8 cellular contexts compared by ENCODE assay signal in the genomic region with DNA sequence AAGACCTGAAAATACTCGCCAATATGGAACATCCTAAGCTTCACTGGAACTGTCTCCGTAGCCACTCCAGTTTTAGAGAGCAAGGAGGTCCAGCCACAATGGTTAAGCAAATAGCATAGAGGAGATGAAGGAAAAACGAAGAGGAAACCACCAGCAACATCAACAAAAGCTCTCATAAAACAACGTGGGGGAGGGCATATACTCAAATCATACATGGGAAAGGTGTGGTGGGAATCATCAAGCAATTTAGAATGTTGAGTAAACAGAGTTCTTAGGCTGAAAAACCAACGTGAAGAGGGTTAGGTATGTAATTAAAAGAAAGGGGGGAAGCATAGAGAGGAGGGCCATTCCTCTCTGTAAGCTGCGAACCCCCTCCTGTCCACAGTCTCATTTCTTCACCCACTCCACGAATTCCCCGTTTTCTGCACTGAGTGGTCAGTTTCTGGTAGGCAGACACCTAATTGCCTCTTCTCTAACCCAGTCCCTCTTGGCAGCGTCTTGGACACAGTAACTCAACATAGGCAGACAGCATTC. TPM values are rescaled to one million over a fixed set of nuclear protein-coding genes. Genes with fewer than 3 reads are reported as not detected.
DNase-seq lines count a peak whose midpoint lies in the region; ATAC-seq and TF ChIP-seq lines count a peak whose summit lies in the region.

No MANE protein-coding gene starts in this region.

- H3K36me3 ChIP-seq in BLaER1 (peaks cover 18% of the 10 kb centered on the region; the same call in 1 of the 2 replicates), MG63 (no peaks in the 10 kb centered on the region), muscle layer of duodenum (ENCODE audit: control insufficient read depth in 1 of 2, insufficient read depth in 2 of 2, low read length in 2 of 2) (peaks cover 0 to 10% of the 10 kb centered on the region in 2 donors)

- peaks cover 13% of the 10 kb centered on the region for H3K36me3 Mint-ChIP-seq in T-helper 2 cell treated with Interferon-gamma antibody and Interleukin-4, amounts not matched to agents 5 μg/mL and 100 μg/mL, for 36 hours (ENCODE audit: low read depth)

- no peaks in the 10 kb centered on the region for H3K27me3 Mint-ChIP-seq in T-helper 2 cell treated with Interferon-gamma antibody and Interleukin-4, amounts not matched to agents 5 μg/mL and 100 μg/mL, for 36 hours (ENCODE audit: low read depth)

- H3K4me2 ChIP-seq in BLaER1, result peak overlapping the region; percentile 87

- H3K4me3 Mint-ChIP-seq in T-helper 2 cell treated with Interferon-gamma antibody and Interleukin-4, amounts not matched to agents 5 μg/mL and 100 μg/mL, for 36 hours, result no peak overlapping the region

- H3K4me1 Mint-ChIP-seq in T-helper 2 cell treated with Interferon-gamma antibody and Interleukin-4, amounts not matched to agents 5 μg/mL and 100 μg/mL, for 36 hours (ENCODE audit: low read depth), result peaks cover 23% of the 10 kb centered on the region

- H3K27me3 ChIP-seq in BLaER1, result no peaks in the 10 kb centered on the region; the same call in 1 of the 2 replicates
- no peaks in the 10 kb centered on the region for H3K27me3 ChIP-seq in MG63
- no peaks in the 10 kb centered on the region for H3K27me3 ChIP-seq in muscle layer of duodenum (ENCODE audit: low read depth, low read length)

- H3K4me1 ChIP-seq in BLaER1, result peaks cover 45% of the 10 kb centered on the region
- H3K4me1 ChIP-seq in muscle layer of duodenum (ENCODE audit: control insufficient read depth in 1 of 2, insufficient read depth in 2 of 2, low read length in 2 of 2), result peaks cover 9 to 57% of the 10 kb centered on the region in 2 donors

- TF ChIP-seq CTCF in coronary artery (IDR thresholded peaks at IDR 0.05), result no peak

- peaks cover 43% of the 10 kb centered on the region for H4K20me1 ChIP-seq in BLaER1

- peak overlapping the region; percentile 89 for H3K4me3 ChIP-seq in BLaER1
- peak overlapping the region; percentile 84 for H3K4me3 ChIP-seq in MG63
- H3K4me3 ChIP-seq in coronary artery, result peak overlapping the region; percentile 100
- peak overlapping the region; percentile 98 to 100 for H3K4me3 ChIP-seq in muscle layer of duodenum (ENCODE audit: low read depth in 1 of 2, low read length in 2 of 2)

- H3K9me3 ChIP-seq in BLaER1, result no peaks in the 10 kb centered on the region
- no peaks in the 10 kb centered on the region for H3K9me3 ChIP-seq in MG63
- H3K9me3 ChIP-seq in muscle layer of duodenum (ENCODE audit: control insufficient read depth in 1 of 2, low read length in 2 of 2), result no peaks in the 10 kb centered on the region

- DNase-seq in MG63 (no peak), coronary artery (ENCODE audit: low spot score) (no peak), DMS153 (lab: John Stamatoyannopoulos, UW) (no peak), UCSD-AML1 (lab: John Stamatoyannopoulos, UW; ENCODE audit: unreplicated experiment) (no peak)
- DNase-seq in T-helper 2 cell treated with Interferon-gamma antibody and Interleukin-4, amounts not matched to agents 5 μg/mL and 100 μg/mL, for 36 hours (ENCODE audit: low spot score), result no peak

- H3K9ac ChIP-seq in BLaER1, result peak overlapping the region; percentile 85

- H3K27ac ChIP-seq in BLaER1, result peak overlapping the region; percentile 79
- peak overlapping the region; percentile 91 to 100 for H3K27ac ChIP-seq in coronary artery
- H3K27ac ChIP-seq in muscle layer of duodenum (ENCODE audit: low read length), result peak overlapping the region; percentile 99

- ATAC-seq in HG03571 (IDR thresholded peaks at IDR 0.05; ENCODE audit: unreplicated experiment), result no peak

- H3K27ac Mint-ChIP-seq in T-helper 2 cell treated with Interferon-gamma antibody and Interleukin-4, amounts not matched to agents 5 μg/mL and 100 μg/mL, for 36 hours, result no peak overlapping the region

- no peaks in the 10 kb centered on the region for H3K9me3 Mint-ChIP-seq in T-helper 2 cell treated with Interferon-gamma antibody and Interleukin-4, amounts not matched to agents 5 μg/mL and 100 μg/mL, for 36 hours

RNA-seq across cellular contexts. Expression of gene TMEM59, which starts 1.0 kb away (rescaled TPM):
- 198 and 209 TPM in 2 replicates for total RNA-seq in MG63 (2014; rRNA removed; shearing (Covaris generic); ENCODE audit: low replicate concordance)

RNA-seq across cellular contexts. Expression of gene TCEANC2, which starts 1.4 kb away (rescaled TPM):
- 3.0 and 3.7 TPM in 2 replicates for total RNA-seq in MG63 (2014; rRNA removed; shearing (Covaris generic); ENCODE audit: low replicate concordance)

RNA-seq across cellular contexts. Expression of gene LDLRAD1, which starts 34.0 kb away (rescaled TPM):
- total RNA-seq in MG63 (2014; rRNA removed; shearing (Covaris generic); ENCODE audit: low replicate concordance), result not detected in 2 replicates
